In genomic region chr1:44217809-44218410, GRCh38 we compare ENCODE assay signal across 8 cellular contexts. TPM values are rescaled to one million over a fixed set of nuclear protein-coding genes. Genes with fewer than 3 reads are reported as not detected.
A peak's percentile ranks its signal among the peaks of the same experiment; 100 is the strongest.
DNase-seq lines count a peak whose midpoint lies in the region; ATAC-seq and TF ChIP-seq lines count a peak whose summit lies in the region.

No MANE protein-coding gene starts in this region.

- peaks cover 14% of the 10 kb centered on the region for H3K4me1 Mint-ChIP-seq in glutamatergic neuron (ENCODE audit: low read depth, unreplicated experiment)

- TF ChIP-seq CTCF in GM12801 (IDR thresholded peaks at IDR 0.05; ENCODE audit: extremely low read depth, insufficient read length) (peak; percentile 60), glutamatergic neuron (IDR thresholded peaks at IDR 0.05; ENCODE audit: partially characterized antibody, unreplicated experiment) (peak; percentile 90), upper lobe of left lung (IDR thresholded peaks at IDR 0.05) (peak; percentile 75 to 89 (median 86))

- H3K27me3 Mint-ChIP-seq in glutamatergic neuron (ENCODE audit: unreplicated experiment) = peaks cover 12% of the 10 kb centered on the region

- TF ChIP-seq EP300 in upper lobe of left lung (IDR thresholded peaks at IDR 0.05) = no peak

- H3K4me3 ChIP-seq in upper lobe of left lung = no peak overlapping the region

- ATAC-seq in activated naive CD4-positive, alpha-beta T cell treated with anti-CD3 and anti-CD28 coated beads, Interleukin-2, amount 50 U/mL, for 72 hours = peak; percentile 40 to 54
- ATAC-seq in upper lobe of left lung (ENCODE audit: low FRiP score in 2 of 2) = peak; percentile 65

- peaks cover 29 to 71% (median 51%) of the 10 kb centered on the region in 4 donors for H3K36me3 ChIP-seq in upper lobe of left lung

- H3K9me3 ChIP-seq in upper lobe of left lung = no peaks in the 10 kb centered on the region

- no peaks in the 10 kb centered on the region for H3K9me3 Mint-ChIP-seq in activated naive CD4-positive, alpha-beta T cell treated with anti-CD3 and anti-CD28 coated beads, Interleukin-2, amount 50 U/mL, for 72 hours
- H3K9me3 Mint-ChIP-seq in glutamatergic neuron (ENCODE audit: unreplicated experiment) = peaks cover 2% of the 10 kb centered on the region

- H3K27ac ChIP-seq in upper lobe of left lung = peak overlapping the region in 1 of 4 donors; percentile 0

- 65 to 69% methylated on average over 4 of the region's 4 CpGs for WGBS in upper lobe of left lung, 2 donors

- peak overlapping the region; percentile 19 to 67 for H3K27ac Mint-ChIP-seq in activated naive CD4-positive, alpha-beta T cell treated with anti-CD3 and anti-CD28 coated beads, Interleukin-2, amount 50 U/mL, for 72 hours
- H3K27ac Mint-ChIP-seq in glutamatergic neuron (ENCODE audit: unreplicated experiment) = no peak overlapping the region

- DNase-seq in MV-4-11 (lab: John Stamatoyannopoulos, UW) (peak; percentile 47), SKM-1 treated with dmso at 0.1 percent for 144 hours (lab: John Stamatoyannopoulos, UW; ENCODE audit: unreplicated experiment) (peak; percentile 57), glutamatergic neuron (peak; percentile 93), pons (ENCODE audit: low spot score) (peak; percentile 80), upper lobe of left lung (peak in 1 of 2 donors; percentile 76), 8988T (no peak)
- peak in 1 of 2 donors; percentile 85 for DNase-seq in activated naive CD4-positive, alpha-beta T cell treated with anti-CD3 and anti-CD28 coated beads, Interleukin-2, amount 50 U/mL, for 72 hours (ENCODE audit: low spot score in 2 of 2)

- no peaks in the 10 kb centered on the region for H3K27me3 ChIP-seq in upper lobe of left lung

- H3K36me3 Mint-ChIP-seq in activated naive CD4-positive, alpha-beta T cell treated with anti-CD3 and anti-CD28 coated beads, Interleukin-2, amount 50 U/mL, for 72 hours = peaks cover 6 to 7% of the 10 kb centered on the region in 2 donors
- H3K36me3 Mint-ChIP-seq in glutamatergic neuron (ENCODE audit: unreplicated experiment) = no peaks in the 10 kb centered on the region

- H3K4me1 ChIP-seq in upper lobe of left lung = peaks cover 7 to 17% (median 10%) of the 10 kb centered on the region in 4 donors

- H3K4me3 Mint-ChIP-seq in glutamatergic neuron (ENCODE audit: unreplicated experiment) = no peak overlapping the region

- no peak for TF ChIP-seq POLR2A in upper lobe of left lung (IDR thresholded peaks at IDR 0.05)

RNA-seq across cellular contexts. Expression of gene DMAP1, which starts 4.6 kb away (rescaled TPM):
- 10 to 100 TPM; 46.2 to 60.9 TPM for total RNA-seq in activated naive CD4-positive, alpha-beta T cell treated with anti-CD3 and anti-CD28 coated beads, Interleukin-2, amount 50 U/mL, for 72 hours
- total RNA-seq in glutamatergic neuron (ENCODE audit: unreplicated experiment) (62.6 TPM), upper lobe of left lung (100 to 1,000 TPM in 1 of 6 donors, 10 to 100 TPM in 5; 32.1 to 236 (median 39.7) TPM)
